In genomic region chr3:100708644-100708988, GRCh38 we compare ENCODE assay signal across 8 cellular contexts. TPM values are rescaled to one million over a fixed set of nuclear protein-coding genes. Genes with fewer than 3 reads are reported as not detected.
DNase-seq lines count a peak whose midpoint lies in the region; ATAC-seq and TF ChIP-seq lines count a peak whose summit lies in the region.

No MANE protein-coding gene starts in this region.

- intact Hi-C loops in dorsolateral prefrontal cortex (cut with DNase I), result loop anchor here (5.0 to 10.0 kb wide), 5 partner anchors 214 to 894 kb away; partner anchors contain the start of genes TBC1D23 (in 2 of the 2), CMSS1 (in 1 of the 2), LNP1 (in 1 of the 2) and TMEM45A (in 1 of the 2)

- no peak for TF ChIP-seq RAD21 in neural cell (conservative IDR thresholded peaks at IDR 0.05)

- H3K9me2 ChIP-seq in neural cell (ENCODE audit: insufficient read depth, low read length), result no peaks in the 10 kb centered on the region

- H3K9ac ChIP-seq in BLaER1 (peak overlapping the region; percentile 96), neural cell (ENCODE audit: low read length) (no peak overlapping the region)

- H3K9me3 ChIP-seq in BLaER1, result no peaks in the 10 kb centered on the region; the same call in 1 of the 2 replicates
- H3K9me3 ChIP-seq in MG63, result no peaks in the 10 kb centered on the region
- H3K9me3 ChIP-seq in neural cell (ENCODE audit: low read length), result no peaks in the 10 kb centered on the region

- peaks cover 36% of the 10 kb centered on the region for H3K79me2 ChIP-seq in neural cell (replicated peaks; ENCODE audit: insufficient read depth, low read length)

- H3K27me3 ChIP-seq in BLaER1 (no peaks in the 10 kb centered on the region), MG63 (no peaks in the 10 kb centered on the region), dorsolateral prefrontal cortex (peaks cover 0 to 37% (median 4%) of the 10 kb centered on the region in 45 donors), neural cell (ENCODE audit: insufficient read depth, low read depth, low read length) (no peaks in the 10 kb centered on the region)

- H3K4me3 ChIP-seq in BLaER1 (peak overlapping the region; percentile 92), MG63 (peak overlapping the region; percentile 91), dorsolateral prefrontal cortex (peak overlapping the region; percentile 47 to 96 (median 84)), neural cell (ENCODE audit: low read length) (peak overlapping the region; percentile 81)

- peaks cover 5% of the 10 kb centered on the region for H3F3A ChIP-seq in neural cell (ENCODE audit: insufficient read depth, low read length, poor library complexity, severe bottlenecking)

- no peak for TF ChIP-seq EP300 in neural cell (conservative IDR thresholded peaks at IDR 0.05; ENCODE audit: poor library complexity, severe bottlenecking)

- H2AFZ ChIP-seq in neural cell (ENCODE audit: low read depth, low read length), result peak overlapping the region; percentile 34

- TF ChIP-seq CTCF in dorsolateral prefrontal cortex (IDR thresholded peaks at IDR 0.05 in 54 of 56, conservative IDR thresholded peaks at IDR 0.05 in 2 of 56; ENCODE audit: low read depth in 1 of 56, partially characterized antibody in 56 of 56) (no peak), neural cell (IDR thresholded peaks at IDR 0.05; ENCODE audit: poor library complexity, severe bottlenecking) (no peak)

- H4K20me1 ChIP-seq in BLaER1 (peaks cover 38% of the 10 kb centered on the region), neural cell (ENCODE audit: insufficient read depth) (no peaks in the 10 kb centered on the region)

- H3K27ac ChIP-seq in BLaER1 (peak overlapping the region; percentile 97), dorsolateral prefrontal cortex (peak overlapping the region in 53 of 59 donors; percentile 7 to 98 (median 89)), neural cell (ENCODE audit: low read length) (no peak overlapping the region)

- ATAC-seq in GM18502 (IDR thresholded peaks at IDR 0.05; ENCODE audit: poor library complexity, unreplicated experiment) (no peak), GM21529 (IDR thresholded peaks at IDR 0.05; ENCODE audit: unreplicated experiment) (no peak)

- H3K4me1 ChIP-seq in BLaER1, result peaks cover 20% of the 10 kb centered on the region

- peak overlapping the region; percentile 72 for H3K4me2 ChIP-seq in BLaER1
- H3K4me2 ChIP-seq in neural cell (ENCODE audit: low read length), result no peak overlapping the region

- DNase-seq in MG63 (no peak), dorsolateral prefrontal cortex (no peak), DMS 273 treated with DMSO at 0.1 percent for 48 hours (lab: John Stamatoyannopoulos, UW) (no peak), DMS53 treated with DMSO at 0.1 percent for 48 hours (lab: John Stamatoyannopoulos, UW; ENCODE audit: unreplicated experiment) (no peak)

- H3K36me3 ChIP-seq in BLaER1 (peaks cover 20% of the 10 kb centered on the region), MG63 (peaks cover 38% of the 10 kb centered on the region), neural cell (ENCODE audit: insufficient read depth, low read length) (no peaks in the 10 kb centered on the region)

TF ChIP-seq in neural cell, 6 proteins besides CTCF, POLR2A, EP300 and RAD21:
- TF ChIP-seq REST (IDR thresholded peaks at IDR 0.05; ENCODE audit: borderline replicate concordance) (no peak), EZH2 (IDR thresholded peaks at IDR 0.05; ENCODE audit: borderline replicate concordance, insufficient read depth, low read length, poor library complexity, severe bottlenecking) (no peak), TAF1 (IDR thresholded peaks at IDR 0.05; ENCODE audit: low read depth) (no peak), SMC3 (conservative IDR thresholded peaks at IDR 0.05; ENCODE audit: poor library complexity) (no peak), MXI1 (conservative IDR thresholded peaks at IDR 0.05; ENCODE audit: poor library complexity, severe bottlenecking) (no peak), POLR2AphosphoS5 (IDR thresholded peaks at IDR 0.05) (no peak)

RNA-seq across cellular contexts. Expression of gene TFG, which starts 0.7 kb away (rescaled TPM):
- 111 and 147 TPM in 2 replicates for total RNA-seq in MG63 (2014; rRNA removed; shearing (Covaris generic); ENCODE audit: low replicate concordance)
- total RNA-seq in dorsolateral prefrontal cortex, result 10 to 100 TPM; 41.0 to 73.8 (median 62.2) TPM
- polyA plus RNA-seq in neural cell, result 64.6 and 76.0 TPM in 2 replicates
- 82.3 and 97.5 TPM in 2 replicates for polyA minus RNA-seq in neural cell
